In the genomic region with DNA sequence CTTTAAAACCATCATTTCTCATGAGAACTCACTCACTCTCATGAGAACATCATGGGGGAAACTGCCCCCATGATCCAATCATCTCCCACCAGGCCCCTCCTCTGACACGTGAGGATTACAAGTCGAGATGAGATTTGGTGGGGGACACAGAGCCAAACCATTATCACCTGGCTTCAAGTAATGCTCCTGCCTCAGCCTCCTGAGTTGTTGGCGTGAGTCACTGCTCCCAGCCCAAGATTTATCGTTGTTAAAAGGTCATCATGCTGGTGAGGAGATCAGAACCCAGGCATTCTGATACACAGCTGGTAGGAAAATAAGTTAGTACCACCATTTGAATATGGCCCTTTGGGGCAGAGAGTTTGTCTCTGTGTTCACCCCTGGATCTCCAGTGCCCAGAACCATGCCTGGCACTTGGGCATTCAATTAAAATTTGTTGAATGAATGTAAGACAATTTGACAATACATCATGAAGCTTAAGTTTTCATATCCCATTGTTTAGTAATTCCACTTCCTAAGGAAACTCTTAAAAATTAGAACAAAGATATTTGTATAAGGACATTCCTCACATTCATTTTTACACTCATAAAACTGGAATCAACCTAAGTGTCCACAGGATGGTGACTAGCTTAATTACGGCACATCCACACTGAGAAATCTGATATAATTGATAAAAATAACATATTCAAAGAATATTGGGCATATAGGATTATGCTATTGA, we compare ENCODE assay signal across 1 cellular context.
TF ChIP-seq lines count a peak whose summit lies in the region.

No MANE protein-coding gene starts in this region.

TF ChIP-seq in IMR-90, 13 proteins besides CTCF, POLR2A, EP300 and RAD21:
- TF ChIP-seq MAFK (IDR thresholded peaks at IDR 0.05; ENCODE audit: low read depth, low read length) (no peak), RFX5 (IDR thresholded peaks at IDR 0.05; ENCODE audit: low read depth, low read length) (no peak), MXI1 (IDR thresholded peaks at IDR 0.05; ENCODE audit: borderline replicate concordance, low read depth, low read length) (no peak)
- TF ChIP-seq, protein P1, sequence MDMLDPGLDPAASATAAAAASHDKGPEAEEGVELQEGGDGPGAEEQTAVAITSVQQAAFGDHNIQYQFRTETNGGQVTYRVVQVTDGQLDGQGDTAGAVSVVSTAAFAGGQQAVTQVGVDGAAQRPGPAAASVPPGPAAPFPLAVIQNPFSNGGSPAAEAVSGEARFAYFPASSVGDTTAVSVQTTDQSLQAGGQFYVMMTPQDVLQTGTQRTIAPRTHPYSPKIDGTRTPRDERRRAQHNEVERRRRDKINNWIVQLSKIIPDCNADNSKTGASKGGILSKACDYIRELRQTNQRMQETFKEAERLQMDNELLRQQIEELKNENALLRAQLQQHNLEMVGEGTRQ (IDR thresholded peaks at IDR 0.05; ENCODE audit: low read depth, low read length), result no peak
